ENCODE assay signal across 8 cellular contexts in the genomic region with DNA sequence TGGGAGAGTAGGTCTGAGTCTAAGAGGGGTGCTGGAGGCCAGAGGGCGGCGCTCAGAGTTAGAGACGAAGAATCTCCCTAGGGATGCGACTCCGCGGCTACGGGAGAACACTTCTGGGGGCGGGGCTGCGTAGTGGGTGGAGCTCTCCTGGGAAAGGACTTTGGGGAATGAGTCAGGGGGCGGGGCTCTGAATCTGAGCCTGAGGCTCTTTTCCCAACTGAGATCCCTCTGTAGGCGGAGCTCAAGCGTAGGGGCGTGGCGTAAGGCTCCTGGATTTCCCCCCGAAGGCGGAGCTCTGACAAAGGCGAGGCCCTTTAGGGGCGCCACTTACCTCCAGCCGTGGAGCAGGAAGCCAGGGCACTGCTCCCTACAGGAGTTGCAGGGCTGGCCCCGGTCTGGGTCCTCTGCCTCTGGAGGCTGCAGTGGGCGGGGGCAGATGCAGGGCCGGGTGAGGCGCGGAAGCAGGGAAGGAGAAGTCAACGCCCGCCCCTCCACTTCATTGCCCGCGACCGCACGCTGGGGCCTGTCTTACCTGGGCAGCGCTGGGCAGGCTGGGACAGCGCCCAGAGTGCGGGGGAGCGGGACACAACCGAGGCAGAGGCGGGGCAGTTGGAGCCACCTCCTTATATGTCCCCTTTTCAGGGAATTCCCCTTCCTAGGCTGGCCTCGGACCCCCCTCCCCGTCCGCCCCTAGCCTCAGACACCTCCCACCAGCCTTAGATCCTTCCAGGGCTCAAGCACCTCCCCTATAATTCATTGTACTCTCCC. TPM values are rescaled to one million over a fixed set of nuclear protein-coding genes. Genes with fewer than 3 reads are reported as not detected.
DNase-seq lines count a peak whose midpoint lies in the region; ATAC-seq and TF ChIP-seq lines count a peak whose summit lies in the region.

No MANE protein-coding gene starts in this region.

- dilution Hi-C loops in mammary epithelial cell (cut with HindIII; ENCODE audit: low sequenced_read_pairs) = no loop called here

- H3K9ac ChIP-seq in mammary epithelial cell (ENCODE audit: insufficient read depth, low read length) = no peak overlapping the region

- no peaks in the 10 kb centered on the region for H3K9me2 ChIP-seq in PC-9 (ENCODE audit: insufficient read depth)

- H3K27me3 ChIP-seq in PC-9 (ENCODE audit: insufficient read depth, low read depth) (no peaks in the 10 kb centered on the region), mammary epithelial cell (ENCODE audit: insufficient read depth, low read length) (no peaks in the 10 kb centered on the region)

- CTCF ChIA-PET in activated CD4-positive, alpha-beta T cell treated with anti-CD3 and anti-CD28 coated beads for 36 hours (lab: Charles Lee) = interaction anchor here (1.1 kb wide), 2 partner anchors 12 to 13 kb away, joined by 3 read pairs; a partner anchor contains a TSS
- CTCF ChIA-PET in PC-9 (lab: Charles Lee) = interaction anchor here (0.6 to 1.1 kb wide), 2 partner anchors 29 to 767 kb away, joined by 3 to 5 read pairs; no protein-coding TSS in a partner anchor
- CTCF ChIA-PET in mammary epithelial cell (lab: Charles Lee; ENCODE audit: low non-redundant PET) = no interaction called here

- peak overlapping the region; percentile 86 for H3K4me3 Mint-ChIP-seq in activated CD4-positive, alpha-beta T cell treated with anti-CD3 and anti-CD28 coated beads for 36 hours

- intact Hi-C loops in activated CD4-positive, alpha-beta T cell treated with anti-CD3 and anti-CD28 coated beads for 36 hours (cut with DNase I, micrococcal nuclease) = loop anchor here in 1 of 2 experiments (1.0 kb wide), 1 partner anchor 12 kb away; no protein-coding TSS in a partner anchor
- intact Hi-C loops in PC-9 (cut with micrococcal nuclease; ENCODE audit: unreplicated experiment) = loop anchor here (2.0 to 10.0 kb wide), 2 partner anchors 18 to 140 kb away; a partner anchor contains a TSS
- intact Hi-C loops in mammary epithelial cell (cut with micrococcal nuclease) = loop anchor here (2.0 kb wide), 1 partner anchor 18 kb away; no protein-coding TSS in a partner anchor

- no peaks in the 10 kb centered on the region for H3F3A ChIP-seq in PC-9 (ENCODE audit: insufficient read depth, low read depth)

- peaks cover 12% of the 10 kb centered on the region for H3K4me1 Mint-ChIP-seq in activated CD4-positive, alpha-beta T cell treated with anti-CD3 and anti-CD28 coated beads for 36 hours

- H3K9me3 ChIP-seq in PC-9 (ENCODE audit: insufficient read depth, low read depth) (no peaks in the 10 kb centered on the region), mammary epithelial cell (replicated peaks; ENCODE audit: insufficient read depth, low read length) (peaks cover 5% of the 10 kb centered on the region)

- H3K27me3 Mint-ChIP-seq in activated CD4-positive, alpha-beta T cell treated with anti-CD3 and anti-CD28 coated beads for 36 hours = no peaks in the 10 kb centered on the region

- peak overlapping the region; percentile 83 for H3K27ac Mint-ChIP-seq in activated CD4-positive, alpha-beta T cell treated with anti-CD3 and anti-CD28 coated beads for 36 hours

- no peaks in the 10 kb centered on the region for H3K9me3 Mint-ChIP-seq in activated CD4-positive, alpha-beta T cell treated with anti-CD3 and anti-CD28 coated beads for 36 hours (ENCODE audit: low read depth)

- BruUV-seq in PC-9 (replicated peaks; lab: Mats Ljungman, UMichigan) = no TSS peak
- no TSS peak for BruUV-seq in mammary epithelial cell (replicated peaks; lab: Mats Ljungman, UMichigan)

- TF ChIP-seq CTCF in PC-9 (conservative IDR thresholded peaks at IDR 0.05) (no peak), mammary epithelial cell (conservative IDR thresholded peaks at IDR 0.05 in 1 of 2, IDR thresholded peaks at IDR 0.05 in 1 of 2; ENCODE audit: extremely low read depth in 1 of 2, insufficient read depth in 1 of 2, low read depth in 1 of 2, low read length in 2 of 2) (no peak)

- 0 out of 2 replicates have a peak, but pooled peaks cover 6% of the 10 kb centered on the region for H3K79me2 ChIP-seq in PC-9 (ENCODE audit: low read depth)
- peaks cover 25% of the 10 kb centered on the region for H3K79me2 ChIP-seq in mammary epithelial cell (ENCODE audit: insufficient read depth, low read length)

- H3K27ac ChIP-seq in PC-9 = no peak overlapping the region
- H3K27ac ChIP-seq in mammary epithelial cell (ENCODE audit: insufficient read depth, low read depth, low read length) = peak overlapping the region; percentile 56

- H3K4me1 ChIP-seq in PC-9 (replicated peaks; ENCODE audit: insufficient read depth) (no peaks in the 10 kb centered on the region), mammary epithelial cell (ENCODE audit: insufficient read depth, low read length) (peaks cover 11% of the 10 kb centered on the region)

- H2AFZ ChIP-seq in PC-9 = no peak overlapping the region
- no peak overlapping the region for H2AFZ ChIP-seq in mammary epithelial cell (ENCODE audit: low read depth, low read length)

- H3K36me3 ChIP-seq in PC-9 (ENCODE audit: low read depth) = no peaks in the 10 kb centered on the region
- peaks cover 1% of the 10 kb centered on the region for H3K36me3 ChIP-seq in mammary epithelial cell (ENCODE audit: insufficient read depth, low read length)

- H3K4me2 ChIP-seq in PC-9 = peak overlapping the region; percentile 70
- peak overlapping the region; percentile 82 for H3K4me2 ChIP-seq in mammary epithelial cell (ENCODE audit: insufficient read depth, low read depth, low read length)

- peaks cover 14% of the 10 kb centered on the region for H3K36me3 Mint-ChIP-seq in activated CD4-positive, alpha-beta T cell treated with anti-CD3 and anti-CD28 coated beads for 36 hours (ENCODE audit: low read depth)

- H3K4me3 ChIP-seq in PC-9 = peak overlapping the region; percentile 56; the same call in 1 of the 2 replicates
- peak overlapping the region; percentile 41 to 74 (median 65) for H3K4me3 ChIP-seq in mammary epithelial cell (replicated peaks in 1 of 3; ENCODE audit: insufficient read depth in 1 of 3, low read depth in 2 of 3, low read length in 3 of 3)

- peak; percentile 75 for ATAC-seq in activated CD4-positive, alpha-beta T cell treated with anti-CD3 and anti-CD28 coated beads for 36 hours
- ATAC-seq in HG03432 (IDR thresholded peaks at IDR 0.05; ENCODE audit: unreplicated experiment) (peak; percentile 57), GM21786 (IDR thresholded peaks at IDR 0.05; ENCODE audit: unreplicated experiment) (no peak)

- whole genome bisulfite sequencing in mammary epithelial cell (ENCODE audit: low coverage, missing lambda C conversion rate) = 42% methylated on average over 22 of the region's 39 CpGs

- in situ Hi-C loops in mammary epithelial cell (cut with MboI; ENCODE audit: low sequenced_read_pairs in 2 of 2) = no loop called here

- POLR2A ChIA-PET in activated CD4-positive, alpha-beta T cell treated with anti-CD3 and anti-CD28 coated beads for 36 hours (lab: Charles Lee) = interaction anchor here (0.8 kb wide), 1 partner anchor 12 kb away, joined by 4 read pairs; no protein-coding TSS in a partner anchor
- POLR2A ChIA-PET in PC-9 (lab: Charles Lee; ENCODE audit: unreplicated experiment) = interaction anchor here (0.6 kb wide), 1 partner anchor 123 kb away, joined by 3 read pairs; no protein-coding TSS in a partner anchor

- H4K20me1 ChIP-seq in PC-9 (ENCODE audit: insufficient read depth) (no peaks in the 10 kb centered on the region), mammary epithelial cell (ENCODE audit: insufficient read depth, low read length) (no peaks in the 10 kb centered on the region)

- peak; percentile 74 for DNase-seq in activated CD4-positive, alpha-beta T cell treated with anti-CD3 and anti-CD28 coated beads for 36 hours
- DNase-seq in activated CD4-positive, alpha-beta T cell treated with anti-CD3 and anti-CD28 coated beads for 1 hour = no peak
- peak; percentile 73 to 87 for DNase-seq in PC-9
- DNase-seq in mammary epithelial cell = peak; percentile 92
- DNase-seq in iPS-NIHi7 (ENCODE audit: extremely low spot score) = peak; percentile 78
- DNase-seq in smooth muscle cell of the brain vasculature (ENCODE audit: low read depth, low spot score) = peak; percentile 64

RNA-seq across cellular contexts. Expression of a gene that starts 1.7 kb away (rescaled TPM):
- total RNA-seq in activated CD4-positive, alpha-beta T cell treated with anti-CD3 and anti-CD28 coated beads for 36 hours = 10 to 100 TPM; 22.3 to 23.0 TPM
- total RNA-seq in PC-9 (2021) (13.1 and 13.5 TPM in 2 replicates), mammary epithelial cell (10 to 100 TPM; 13.2 to 25.4 TPM)
- 13.2 TPM for polyA plus RNA-seq in mammary epithelial cell
- 34.0 TPM for polyA minus RNA-seq in mammary epithelial cell

RNA-seq across cellular contexts. Expression of a gene that starts 12.8 kb away (rescaled TPM):
- total RNA-seq in activated CD4-positive, alpha-beta T cell treated with anti-CD3 and anti-CD28 coated beads for 36 hours = 100 to 1,000 TPM; 174 to 202 TPM
- total RNA-seq in PC-9 (2021) (90.0 and 94.5 TPM in 2 replicates), mammary epithelial cell (100 to 1,000 TPM in 1 of 2 donors, 10 to 100 TPM in 1; 68.5 to 377 TPM)
- polyA plus RNA-seq in mammary epithelial cell = 629 TPM
- 468 TPM for polyA minus RNA-seq in mammary epithelial cell

RNA-seq across cellular contexts. Expression of a gene that starts 15.5 kb away (rescaled TPM):
- 1 to 10 TPM; 7.2 to 8.5 TPM for total RNA-seq in activated CD4-positive, alpha-beta T cell treated with anti-CD3 and anti-CD28 coated beads for 36 hours
- total RNA-seq in PC-9 (2021) (0.44 and 0.63 TPM in 2 replicates), mammary epithelial cell (under 1 TPM in 1 of 2 donors, not detected in 1; 0.49 TPM)
- polyA plus RNA-seq in mammary epithelial cell = 0.09 TPM
- polyA minus RNA-seq in mammary epithelial cell = not detected

RNA-seq across cellular contexts. Expression of a gene that starts 21.9 kb away (rescaled TPM):
- total RNA-seq in activated CD4-positive, alpha-beta T cell treated with anti-CD3 and anti-CD28 coated beads for 36 hours = 1 to 10 TPM in 1 of 2 experiments, under 1 TPM in 1; 0.49 to 1.3 TPM
- total RNA-seq in PC-9 (2021) = 1.8 and 2.0 TPM in 2 replicates
- 1 to 10 TPM; 1.4 to 2.8 TPM for total RNA-seq in mammary epithelial cell
- polyA plus RNA-seq in mammary epithelial cell = 1.3 TPM
- not detected for polyA minus RNA-seq in mammary epithelial cell

RNA-seq across cellular contexts. Expression of a gene that starts 48.7 kb away (rescaled TPM):
- under 1 TPM; 0.65 to 0.87 TPM for total RNA-seq in activated CD4-positive, alpha-beta T cell treated with anti-CD3 and anti-CD28 coated beads for 36 hours
- total RNA-seq in PC-9 (2021) (not detected in 2 replicates), mammary epithelial cell (under 1 TPM in 1 of 2 donors, not detected in 1; under 0.01 TPM)
- not detected for polyA plus RNA-seq in mammary epithelial cell
- polyA minus RNA-seq in mammary epithelial cell = not detected
